ENCODE assay signal across 1 cellular context in genomic region chr3:157058392-157059071, GRCh38.
TF ChIP-seq lines count a peak whose summit lies in the region.

No MANE protein-coding gene starts in this region.

TF ChIP-seq in GM12878, 131 proteins besides CTCF, POLR2A, EP300 and RAD21 (continued from another document):
- no peak; the same call in 1 of the 2 replicates for TF ChIP-seq ZNF687 (IDR thresholded peaks at IDR 0.05)
- TF ChIP-seq TCF3 (IDR thresholded peaks at IDR 0.05; ENCODE audit: borderline replicate concordance, insufficient read depth, low read depth, low read length): no peak
- TF ChIP-seq STAT1 (conservative IDR thresholded peaks at IDR 0.05): no peak
- no peak for TF ChIP-seq PAX8 (IDR thresholded peaks at IDR 0.05)
- no peak for TF ChIP-seq ZNF24 (IDR thresholded peaks at IDR 0.05)
- TF ChIP-seq TCF12 (IDR thresholded peaks at IDR 0.05; ENCODE audit: low read depth, low read length): no peak
- no peak for TF ChIP-seq RELA (IDR thresholded peaks at IDR 0.05; ENCODE audit: borderline replicate concordance, partially characterized antibody)
- no peak for TF ChIP-seq STAT3 (IDR thresholded peaks at IDR 0.05; ENCODE audit: low read depth, low read length)
- no peak for TF ChIP-seq HSF1 (IDR thresholded peaks at IDR 0.05; ENCODE audit: low read depth, low read length)
- no peak for TF ChIP-seq BCLAF1 (IDR thresholded peaks at IDR 0.05)
- no peak for TF ChIP-seq BRCA1 (IDR thresholded peaks at IDR 0.05; ENCODE audit: low read depth, low read length)
